Comparison of ENCODE assay signal across 1 cellular context in genomic region chr1:215581896-215582295, GRCh38.
TF ChIP-seq lines count a peak whose summit lies in the region.

No MANE protein-coding gene starts in this region.

TF ChIP-seq in HEK293, 187 proteins besides CTCF, POLR2A, EP300 and RAD21 (continued from another document and continues in another):
- TF ChIP-seq, protein P1, sequence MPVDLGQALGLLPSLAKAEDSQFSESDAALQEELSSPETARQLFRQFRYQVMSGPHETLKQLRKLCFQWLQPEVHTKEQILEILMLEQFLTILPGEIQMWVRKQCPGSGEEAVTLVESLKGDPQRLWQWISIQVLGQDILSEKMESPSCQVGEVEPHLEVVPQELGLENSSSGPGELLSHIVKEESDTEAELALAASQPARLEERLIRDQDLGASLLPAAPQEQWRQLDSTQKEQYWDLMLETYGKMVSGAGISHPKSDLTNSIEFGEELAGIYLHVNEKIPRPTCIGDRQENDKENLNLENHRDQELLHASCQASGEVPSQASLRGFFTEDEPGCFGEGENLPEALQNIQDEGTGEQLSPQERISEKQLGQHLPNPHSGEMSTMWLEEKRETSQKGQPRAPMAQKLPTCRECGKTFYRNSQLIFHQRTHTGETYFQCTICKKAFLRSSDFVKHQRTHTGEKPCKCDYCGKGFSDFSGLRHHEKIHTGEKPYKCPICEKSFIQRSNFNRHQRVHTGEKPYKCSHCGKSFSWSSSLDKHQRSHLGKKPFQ (tag by site-specific recombination; IDR thresholded peaks at IDR 0.05): peak; percentile 99
- TF ChIP-seq ZNF785 (tag by site-specific recombination; IDR thresholded peaks at IDR 0.05) (no peak), ZNF776 (tag by site-specific recombination; IDR thresholded peaks at IDR 0.05; ENCODE audit: borderline replicate concordance) (no peak), ZNF416 (tag by site-specific recombination; IDR thresholded peaks at IDR 0.05) (no peak), ZNF558 (tag by site-specific recombination; IDR thresholded peaks at IDR 0.05) (peak; percentile 71), BCL11A (tag by site-specific recombination; IDR thresholded peaks at IDR 0.05; ENCODE audit: low read depth) (peak; percentile 91), GLI4 (tag by site-specific recombination; IDR thresholded peaks at IDR 0.05) (no peak), ZNF658 (tag by site-specific recombination; IDR thresholded peaks at IDR 0.05) (no peak), ZNF544 (tag by site-specific recombination; IDR thresholded peaks at IDR 0.05) (no peak), ZNF37A (tag by site-specific recombination; IDR thresholded peaks at IDR 0.05) (no peak), ZNF830 (tag by site-specific recombination; IDR thresholded peaks at IDR 0.05; ENCODE audit: low read depth) (no peak), ZNF174 (tag by site-specific recombination; IDR thresholded peaks at IDR 0.05) (no peak), ZBTB26 (tag by site-specific recombination; optimal IDR thresholded peaks at IDR 0.05) (no peak), KLF1 (tag by site-specific recombination; IDR thresholded peaks at IDR 0.05) (no peak), ZNF561 (tag by site-specific recombination; IDR thresholded peaks at IDR 0.05; ENCODE audit: borderline replicate concordance) (peak; percentile 86), INSM2 (tag by site-specific recombination; IDR thresholded peaks at IDR 0.05) (peak; percentile 93), SETDB1 (IDR thresholded peaks at IDR 0.05; ENCODE audit: insufficient read length, low read length) (no peak), ZNF792 (tag by site-specific recombination; IDR thresholded peaks at IDR 0.05) (no peak), ZNF341 (tag by site-specific recombination; IDR thresholded peaks at IDR 0.05; ENCODE audit: low read depth) (0 out of 2 replicates have a peak, but pooled peaks have one; percentile 15), ZBTB17 (tag by site-specific recombination; IDR thresholded peaks at IDR 0.05) (peak; percentile 45), ZFP69B (tag by site-specific recombination; IDR thresholded peaks at IDR 0.05) (no peak), ZSCAN23 (tag by site-specific recombination; IDR thresholded peaks at IDR 0.05) (no peak), ZNF184 (tag by site-specific recombination; IDR thresholded peaks at IDR 0.05) (no peak)
- TF ChIP-seq, protein P2, sequence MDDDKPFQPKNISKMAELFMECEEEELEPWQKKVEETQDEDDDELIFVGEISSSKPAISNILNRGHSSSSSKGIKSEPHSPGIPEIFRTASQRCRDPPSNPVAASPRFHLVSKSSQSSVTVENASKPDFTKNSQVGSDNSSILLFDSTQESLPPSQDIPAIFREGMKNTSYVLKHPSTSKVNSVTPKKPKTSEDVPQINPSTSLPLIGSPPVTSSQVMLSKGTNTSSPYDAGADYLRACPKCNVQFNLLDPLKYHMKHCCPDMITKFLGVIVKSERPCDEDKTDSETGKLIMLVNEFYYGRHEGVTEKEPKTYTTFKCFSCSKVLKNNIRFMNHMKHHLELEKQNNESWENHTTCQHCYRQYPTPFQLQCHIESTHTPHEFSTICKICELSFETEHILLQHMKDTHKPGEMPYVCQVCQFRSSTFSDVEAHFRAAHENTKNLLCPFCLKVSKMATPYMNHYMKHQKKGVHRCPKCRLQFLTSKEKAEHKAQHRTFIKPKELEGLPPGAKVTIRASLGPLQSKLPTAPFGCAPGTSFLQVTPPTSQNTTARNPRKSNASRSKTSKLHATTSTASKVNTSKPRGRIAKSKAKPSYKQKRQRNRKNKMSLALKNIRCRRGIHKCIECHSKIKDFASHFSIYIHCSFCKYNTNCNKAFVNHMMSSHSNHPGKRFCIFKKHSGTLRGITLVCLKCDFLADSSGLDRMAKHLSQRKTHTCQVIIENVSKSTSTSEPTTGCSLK (tag by site-specific recombination; IDR thresholded peaks at IDR 0.05): no peak
- TF ChIP-seq, protein P3, sequence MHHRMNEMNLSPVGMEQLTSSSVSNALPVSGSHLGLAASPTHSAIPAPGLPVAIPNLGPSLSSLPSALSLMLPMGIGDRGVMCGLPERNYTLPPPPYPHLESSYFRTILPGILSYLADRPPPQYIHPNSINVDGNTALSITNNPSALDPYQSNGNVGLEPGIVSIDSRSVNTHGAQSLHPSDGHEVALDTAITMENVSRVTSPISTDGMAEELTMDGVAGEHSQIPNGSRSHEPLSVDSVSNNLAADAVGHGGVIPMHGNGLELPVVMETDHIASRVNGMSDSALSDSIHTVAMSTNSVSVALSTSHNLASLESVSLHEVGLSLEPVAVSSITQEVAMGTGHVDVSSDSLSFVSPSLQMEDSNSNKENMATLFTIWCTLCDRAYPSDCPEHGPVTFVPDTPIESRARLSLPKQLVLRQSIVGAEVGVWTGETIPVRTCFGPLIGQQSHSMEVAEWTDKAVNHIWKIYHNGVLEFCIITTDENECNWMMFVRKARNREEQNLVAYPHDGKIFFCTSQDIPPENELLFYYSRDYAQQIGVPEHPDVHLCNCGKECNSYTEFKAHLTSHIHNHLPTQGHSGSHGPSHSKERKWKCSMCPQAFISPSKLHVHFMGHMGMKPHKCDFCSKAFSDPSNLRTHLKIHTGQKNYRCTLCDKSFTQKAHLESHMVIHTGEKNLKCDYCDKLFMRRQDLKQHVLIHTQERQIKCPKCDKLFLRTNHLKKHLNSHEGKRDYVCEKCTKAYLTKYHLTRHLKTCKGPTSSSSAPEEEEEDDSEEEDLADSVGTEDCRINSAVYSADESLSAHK (tag by site-specific recombination; IDR thresholded peaks at IDR 0.05): peak; percentile 88
- TF ChIP-seq, protein P4, sequence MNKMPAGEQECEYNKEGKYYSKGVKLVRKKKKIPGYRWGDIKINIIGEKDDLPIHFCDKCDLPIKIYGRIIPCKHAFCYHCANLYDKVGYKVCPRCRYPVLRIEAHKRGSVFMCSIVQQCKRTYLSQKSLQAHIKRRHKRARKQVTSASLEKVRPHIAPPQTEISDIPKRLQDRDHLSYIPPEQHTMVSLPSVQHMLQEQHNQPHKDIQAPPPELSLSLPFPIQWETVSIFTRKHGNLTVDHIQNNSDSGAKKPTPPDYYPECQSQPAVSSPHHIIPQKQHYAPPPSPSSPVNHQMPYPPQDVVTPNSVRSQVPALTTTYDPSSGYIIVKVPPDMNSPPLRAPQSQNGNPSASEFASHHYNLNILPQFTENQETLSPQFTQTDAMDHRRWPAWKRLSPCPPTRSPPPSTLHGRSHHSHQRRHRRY (tag by site-specific recombination; IDR thresholded peaks at IDR 0.05): no peak
- TF ChIP-seq, protein P5, sequence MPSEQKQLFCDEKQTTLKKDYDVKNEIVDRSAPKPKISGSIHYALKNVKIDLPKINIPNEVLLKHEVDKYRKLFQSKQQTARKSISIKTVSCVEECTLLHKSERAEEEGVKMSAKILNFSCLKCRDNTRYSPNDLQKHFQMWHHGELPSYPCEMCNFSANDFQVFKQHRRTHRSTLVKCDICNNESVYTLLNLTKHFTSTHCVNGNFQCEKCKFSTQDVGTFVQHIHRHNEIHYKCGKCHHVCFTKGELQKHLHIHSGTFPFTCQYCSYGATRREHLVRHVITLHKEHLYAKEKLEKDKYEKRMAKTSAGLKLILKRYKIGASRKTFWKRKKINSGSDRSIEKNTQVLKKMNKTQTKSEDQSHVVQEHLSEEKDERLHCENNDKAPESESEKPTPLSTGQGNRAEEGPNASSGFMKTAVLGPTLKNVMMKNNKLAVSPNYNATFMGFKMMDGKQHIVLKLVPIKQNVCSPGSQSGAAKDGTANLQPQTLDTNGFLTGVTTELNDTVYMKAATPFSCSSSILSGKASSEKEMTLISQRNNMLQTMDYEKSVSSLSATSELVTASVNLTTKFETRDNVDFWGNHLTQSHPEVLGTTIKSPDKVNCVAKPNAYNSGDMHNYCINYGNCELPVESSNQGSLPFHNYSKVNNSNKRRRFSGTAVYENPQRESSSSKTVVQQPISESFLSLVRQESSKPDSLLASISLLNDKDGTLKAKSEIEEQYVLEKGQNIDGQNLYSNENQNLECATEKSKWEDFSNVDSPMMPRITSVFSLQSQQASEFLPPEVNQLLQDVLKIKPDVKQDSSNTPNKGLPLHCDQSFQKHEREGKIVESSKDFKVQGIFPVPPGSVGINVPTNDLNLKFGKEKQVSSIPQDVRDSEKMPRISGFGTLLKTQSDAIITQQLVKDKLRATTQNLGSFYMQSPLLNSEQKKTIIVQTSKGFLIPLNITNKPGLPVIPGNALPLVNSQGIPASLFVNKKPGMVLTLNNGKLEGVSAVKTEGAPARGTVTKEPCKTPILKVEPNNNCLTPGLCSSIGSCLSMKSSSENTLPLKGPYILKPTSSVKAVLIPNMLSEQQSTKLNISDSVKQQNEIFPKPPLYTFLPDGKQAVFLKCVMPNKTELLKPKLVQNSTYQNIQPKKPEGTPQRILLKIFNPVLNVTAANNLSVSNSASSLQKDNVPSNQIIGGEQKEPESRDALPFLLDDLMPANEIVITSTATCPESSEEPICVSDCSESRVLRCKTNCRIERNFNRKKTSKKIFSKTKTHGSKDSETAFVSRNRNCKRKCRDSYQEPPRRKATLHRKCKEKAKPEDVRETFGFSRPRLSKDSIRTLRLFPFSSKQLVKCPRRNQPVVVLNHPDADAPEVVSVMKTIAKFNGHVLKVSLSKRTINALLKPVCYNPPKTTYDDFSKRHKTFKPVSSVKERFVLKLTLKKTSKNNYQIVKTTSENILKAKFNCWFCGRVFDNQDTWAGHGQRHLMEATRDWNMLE (tag by site-specific recombination; conservative IDR thresholded peaks at IDR 0.05; ENCODE audit: low read depth): 0 out of 2 replicates have a peak, but pooled peaks have one; percentile 18
- TF ChIP-seq, protein P6, sequence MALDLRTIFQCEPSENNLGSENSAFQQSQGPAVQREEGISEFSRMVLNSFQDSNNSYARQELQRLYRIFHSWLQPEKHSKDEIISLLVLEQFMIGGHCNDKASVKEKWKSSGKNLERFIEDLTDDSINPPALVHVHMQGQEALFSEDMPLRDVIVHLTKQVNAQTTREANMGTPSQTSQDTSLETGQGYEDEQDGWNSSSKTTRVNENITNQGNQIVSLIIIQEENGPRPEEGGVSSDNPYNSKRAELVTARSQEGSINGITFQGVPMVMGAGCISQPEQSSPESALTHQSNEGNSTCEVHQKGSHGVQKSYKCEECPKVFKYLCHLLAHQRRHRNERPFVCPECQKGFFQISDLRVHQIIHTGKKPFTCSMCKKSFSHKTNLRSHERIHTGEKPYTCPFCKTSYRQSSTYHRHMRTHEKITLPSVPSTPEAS (tag by site-specific recombination; IDR thresholded peaks at IDR 0.05): peak; percentile 66
- TF ChIP-seq, protein P7, sequence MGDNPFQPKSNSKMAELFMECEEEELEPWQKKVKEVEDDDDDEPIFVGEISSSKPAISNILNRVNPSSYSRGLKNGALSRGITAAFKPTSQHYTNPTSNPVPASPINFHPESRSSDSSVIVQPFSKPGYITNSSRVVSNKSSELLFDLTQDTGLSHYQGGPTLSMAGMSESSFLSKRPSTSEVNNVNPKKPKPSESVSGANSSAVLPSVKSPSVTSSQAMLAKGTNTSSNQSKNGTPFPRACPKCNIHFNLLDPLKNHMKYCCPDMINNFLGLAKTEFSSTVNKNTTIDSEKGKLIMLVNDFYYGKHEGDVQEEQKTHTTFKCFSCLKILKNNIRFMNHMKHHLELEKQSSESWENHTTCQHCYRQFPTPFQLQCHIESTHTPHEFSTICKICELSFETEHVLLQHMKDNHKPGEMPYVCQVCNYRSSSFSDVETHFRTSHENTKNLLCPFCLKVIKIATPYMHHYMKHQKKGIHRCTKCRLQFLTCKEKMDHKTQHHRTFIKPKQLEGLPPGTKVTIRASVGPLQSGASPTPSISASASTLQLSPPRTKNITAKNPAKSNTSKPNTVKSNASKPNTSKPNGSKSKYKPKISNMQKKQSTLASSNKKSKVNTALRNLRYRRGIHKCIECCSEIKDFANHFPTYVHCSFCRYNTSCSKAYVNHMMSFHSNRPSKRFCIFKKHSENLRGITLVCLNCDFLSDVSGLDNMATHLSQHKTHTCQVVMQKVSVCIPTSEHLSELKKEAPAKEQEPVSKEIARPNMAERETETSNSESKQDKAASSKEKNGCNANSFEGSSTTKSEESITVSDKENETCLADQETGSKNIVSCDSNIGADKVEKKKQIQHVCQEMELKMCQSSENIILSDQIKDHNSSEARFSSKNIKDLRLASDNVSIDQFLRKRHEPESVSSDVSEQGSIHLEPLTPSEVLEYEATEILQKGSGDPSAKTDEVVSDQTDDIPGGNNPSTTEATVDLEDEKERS (tag by site-specific recombination; IDR thresholded peaks at IDR 0.05): no peak
- TF ChIP-seq, protein P8, sequence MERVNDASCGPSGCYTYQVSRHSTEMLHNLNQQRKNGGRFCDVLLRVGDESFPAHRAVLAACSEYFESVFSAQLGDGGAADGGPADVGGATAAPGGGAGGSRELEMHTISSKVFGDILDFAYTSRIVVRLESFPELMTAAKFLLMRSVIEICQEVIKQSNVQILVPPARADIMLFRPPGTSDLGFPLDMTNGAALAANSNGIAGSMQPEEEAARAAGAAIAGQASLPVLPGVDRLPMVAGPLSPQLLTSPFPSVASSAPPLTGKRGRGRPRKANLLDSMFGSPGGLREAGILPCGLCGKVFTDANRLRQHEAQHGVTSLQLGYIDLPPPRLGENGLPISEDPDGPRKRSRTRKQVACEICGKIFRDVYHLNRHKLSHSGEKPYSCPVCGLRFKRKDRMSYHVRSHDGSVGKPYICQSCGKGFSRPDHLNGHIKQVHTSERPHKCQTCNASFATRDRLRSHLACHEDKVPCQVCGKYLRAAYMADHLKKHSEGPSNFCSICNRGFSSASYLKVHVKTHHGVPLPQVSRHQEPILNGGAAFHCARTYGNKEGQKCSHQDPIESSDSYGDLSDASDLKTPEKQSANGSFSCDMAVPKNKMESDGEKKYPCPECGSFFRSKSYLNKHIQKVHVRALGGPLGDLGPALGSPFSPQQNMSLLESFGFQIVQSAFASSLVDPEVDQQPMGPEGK (tag by site-specific recombination; IDR thresholded peaks at IDR 0.05): no peak
